9 cellular contexts compared by ENCODE assay signal in the genomic region with DNA sequence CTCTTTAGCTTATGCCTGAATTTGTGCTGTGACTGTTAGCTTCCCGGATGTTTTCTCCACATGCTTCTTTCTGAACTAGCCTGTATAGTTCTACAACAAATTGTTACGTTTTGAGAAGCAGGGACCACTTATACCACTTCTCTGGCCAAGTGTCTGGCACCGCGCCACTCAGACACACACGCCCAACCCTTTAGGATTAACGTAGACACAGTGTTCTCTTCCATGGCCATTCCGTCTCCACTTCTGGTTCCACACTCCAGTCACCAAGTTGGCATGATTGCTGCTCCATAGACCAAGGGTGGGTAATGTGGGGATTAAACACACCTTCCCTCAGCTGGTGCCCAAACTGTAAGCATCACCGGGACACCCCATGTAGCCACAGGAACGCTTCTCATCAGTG. TPM values are rescaled to one million over a fixed set of nuclear protein-coding genes. Genes with fewer than 3 reads are reported as not detected.
DNase-seq lines count a peak whose midpoint lies in the region; ATAC-seq and TF ChIP-seq lines count a peak whose summit lies in the region.
"Had no signal": no experiment of that assay in that cellular context is flagged by ENCODE, and none has a peak within 500 bp of the region (broad histone marks: within the 10 kb centered on the region; RNA-seq: fewer than 3 reads in every experiment).

No MANE protein-coding gene starts in this region.

- in situ Hi-C loops in astrocyte of the spinal cord (cut with HindIII; ENCODE audit: low sequenced_read_pairs), result no loop called here

- peak overlapping the region; percentile 45 for H3K4me3 ChIP-seq in LNCaP clone FGC (ENCODE audit: low read depth, low read length)
- H3K4me3 ChIP-seq in astrocyte of the spinal cord (ENCODE audit: low read depth, low read length), result peak overlapping the region; percentile 71

- peak overlapping the region in 5 of 8 donors; percentile 34 to 74 (median 39) for H3K4me3 Mint-ChIP-seq in naive B cell
- H3K4me3 Mint-ChIP-seq: IgD-negative memory B cell had no signal

- ATAC-seq in naive B cell (ENCODE audit: low read depth in 2 of 2) (no peak), HG02970 (IDR thresholded peaks at IDR 0.05; ENCODE audit: low FRiP score, unreplicated experiment) (no peak), omental fat pad (ENCODE audit: low FRiP score) (no peak)

- no peaks in the 10 kb centered on the region for H3K36me3 Mint-ChIP-seq in naive B cell
- H3K36me3 Mint-ChIP-seq: IgD-negative memory B cell had no signal

- H3K4me1 Mint-ChIP-seq in naive B cell, result peaks cover 0 to 12% (median 4%) of the 10 kb centered on the region in 3 donors

- H3K9me3 Mint-ChIP-seq in naive B cell, result peaks cover 0 to 7% (median 0%) of the 10 kb centered on the region in 7 donors

- DNase-seq in Ammon's horn (ENCODE audit: low spot score) (peak; percentile 8), LNCaP clone FGC (ENCODE audit: low read depth) (no peak), astrocyte of the spinal cord (ENCODE audit: low read depth, low spot score) (no peak), naive B cell (no peak), Kasumi-1 (lab: John Stamatoyannopoulos, UW) (no peak), NCI-H1930 (lab: John Stamatoyannopoulos, UW) (no peak), omental fat pad (ENCODE audit: low spot score) (no peak)

- H3K27me3 Mint-ChIP-seq in naive B cell, result peaks cover 31 to 70% (median 67%) of the 10 kb centered on the region in 3 donors

- no peak for TF ChIP-seq CTCF in LNCaP clone FGC (IDR thresholded peaks at IDR 0.05; ENCODE audit: control insufficient read depth, extremely low read depth, insufficient read depth)
- no peak for TF ChIP-seq CTCF in astrocyte of the spinal cord (IDR thresholded peaks at IDR 0.05; ENCODE audit: low read depth, low read length)
- no peak for TF ChIP-seq CTCF in omental fat pad (IDR thresholded peaks at IDR 0.05)

- H3K27ac Mint-ChIP-seq in naive B cell, result no peak overlapping the region
- H3K27ac Mint-ChIP-seq: IgD-negative memory B cell had no signal

RNA-seq across cellular contexts. Expression of gene TMEM108, which starts 0.8 kb away (rescaled TPM):
- not detected for polyA plus RNA-seq in naive B cell (ENCODE audit: low read depth in 6 of 6)
- 1 to 10 TPM in 1 of 4 donors, under 1 TPM in 2, not detected in 1; 0.93 to 1.3 (median 0.96) TPM for total RNA-seq in omental fat pad
- polyA plus RNA-seq: IgD-negative memory B cell had no signal
